29 cellular contexts compared by ENCODE assay signal in genomic region chr10:70858759-70859158, GRCh38. TPM values are rescaled to one million over a fixed set of nuclear protein-coding genes. Genes with fewer than 3 reads are reported as not detected.
A peak's percentile ranks its signal among the peaks of the same experiment; 100 is the strongest.
DNase-seq lines count a peak whose midpoint lies in the region; ATAC-seq and TF ChIP-seq lines count a peak whose summit lies in the region.
"Had no signal": no experiment of that assay in that cellular context is flagged by ENCODE, and none has a peak within 500 bp of the region (broad histone marks: within the 10 kb centered on the region; RNA-seq: fewer than 3 reads in every experiment).

No MANE protein-coding gene starts in this region.

- H3K4me1 ChIP-seq in heart right ventricle: peaks cover 0 to 10% (median 0%) of the 10 kb centered on the region in 9 donors
- peaks cover 4% of the 10 kb centered on the region for H3K4me1 ChIP-seq in left ventricle myocardium inferior
- H3K4me1 ChIP-seq: gastroesophageal sphincter, suprapubic skin had no signal

- ATAC-seq in heart right ventricle: peak in 5 of 8 donors; percentile 33 to 95 (median 92)
- ATAC-seq in T-helper 17 cell: no peak
- ATAC-seq in GM21825 (IDR thresholded peaks at IDR 0.05; ENCODE audit: unreplicated experiment): no peak
- ATAC-seq in HG02763 (IDR thresholded peaks at IDR 0.05; ENCODE audit: unreplicated experiment): no peak
- ATAC-seq: gastroesophageal sphincter; naive thymus-derived CD4-positive, alpha-beta T cell; Panc1; T-cell had no signal

- DNase-seq in heart right ventricle (no peak), left ventricle myocardium inferior (no peak), NCI-H2029 (lab: John Stamatoyannopoulos, UW) (peak; percentile 28), T-helper 17 cell (no peak), GF-D8 (lab: John Stamatoyannopoulos, UW) (no peak)
- DNase-seq: activated CD4-positive, CD25-positive, alpha-beta regulatory T cell treated with anti-CD3 and anti-CD28 coated beads, Interleukin-2, amount 50 U/mL, for 72 hours; activated CD8-positive, alpha-beta memory T cell treated with anti-CD3 and anti-CD28 coated beads for 24 hours; activated gamma-delta T cell treated with Interleukin-2 at 50 U/mL for 16 hours; activated T-cell treated with anti-CD3 and anti-CD28 coated beads, Interleukin-2, amount 50 U/mL, for 1 hour; Calu3; cerebellar nuclear complex; H7; hypothalamus; immature natural killer cell; IMR-90; midbrain; naive thymus-derived CD4-positive, alpha-beta T cell; NCI-H2171 treated with DMSO at 0.1 percent for 48 hours; NCI-H526 treated with DMSO at 0.1 percent for 48 hours; occipital lobe; SIG-M5; stimulated activated naive CD4-positive, alpha-beta T cell; T-cell had no signal

- H3K4me1 Mint-ChIP-seq in T-helper 17 cell: peaks cover 2% of the 10 kb centered on the region

- H3K27ac ChIP-seq in heart right ventricle (no peak overlapping the region), left ventricle myocardium inferior (replicated peaks) (no peak overlapping the region)
- H3K27ac ChIP-seq: C4-2B, gastroesophageal sphincter, suprapubic skin had no signal

- H3K36me3 ChIP-seq in heart right ventricle: peaks cover 0 to 100% (median 30%) of the 10 kb centered on the region in 9 donors
- H3K36me3 ChIP-seq in left ventricle myocardium inferior: peaks cover 73% of the 10 kb centered on the region

- H3K9me3 ChIP-seq in heart right ventricle: no peaks in the 10 kb centered on the region
- H3K9me3 ChIP-seq in left ventricle myocardium inferior (replicated peaks): no peaks in the 10 kb centered on the region
- H3K9me3 ChIP-seq in T-helper 17 cell (ENCODE audit: control insufficient read depth, low read length, poor library complexity, severe bottlenecking): no peaks in the 10 kb centered on the region
- H3K9me3 ChIP-seq: gastroesophageal sphincter, suprapubic skin had no signal

- H3K4me3 ChIP-seq in heart right ventricle: no peak overlapping the region
- no peak overlapping the region for H3K4me3 ChIP-seq in left ventricle myocardium inferior
- H3K4me3 ChIP-seq: gastroesophageal sphincter, suprapubic skin had no signal

- WGBS in heart right ventricle, 2 donors: 54 to 61% methylated on average over 5 of the region's 5 CpGs

- H3K27me3 ChIP-seq in heart right ventricle (no peaks in the 10 kb centered on the region), left ventricle myocardium inferior (ENCODE audit: low read depth) (no peaks in the 10 kb centered on the region)
- H3K27me3 ChIP-seq: gastroesophageal sphincter, suprapubic skin had no signal

- peak overlapping the region; percentile 67 for H3K27ac Mint-ChIP-seq in T-helper 17 cell
- H3K27ac Mint-ChIP-seq: naive thymus-derived CD4-positive, alpha-beta T cell; T-cell had no signal

- H3K4me3 Mint-ChIP-seq in T-helper 17 cell: no peak overlapping the region
- H3K4me3 Mint-ChIP-seq: immature natural killer cell; naive thymus-derived CD4-positive, alpha-beta T cell; T-cell had no signal

- H3K27me3 Mint-ChIP-seq in T-helper 17 cell: no peaks in the 10 kb centered on the region
- H3K27me3 Mint-ChIP-seq: naive thymus-derived CD4-positive, alpha-beta T cell; T-cell had no signal

- H3K36me3 Mint-ChIP-seq in T-helper 17 cell (ENCODE audit: low read depth): peaks cover 11% of the 10 kb centered on the region

- TF ChIP-seq CTCF in heart right ventricle (IDR thresholded peaks at IDR 0.05) (no peak), left ventricle myocardium inferior (IDR thresholded peaks at IDR 0.05; ENCODE audit: borderline replicate concordance) (no peak)

- intact Hi-C loops in heart right ventricle (cut with DNase I) (no loop called here), left ventricle myocardium inferior (cut with micrococcal nuclease) (no loop called here)

RNA-seq across cellular contexts. Expression of gene PCBD1, which starts 29.6 kb away (rescaled TPM):
- total RNA-seq in heart right ventricle (100 to 1,000 TPM; 122 to 179 (median 144) TPM), left ventricle myocardium inferior (123 TPM), T-helper 17 cell (1 to 10 TPM; 8.1 TPM)
- polyA plus RNA-seq in heart right ventricle: 100 to 1,000 TPM; 116 to 118 TPM

RNA-seq across cellular contexts. Expression of gene SGPL1, which starts 43.0 kb away (rescaled TPM):
- total RNA-seq in heart right ventricle (10 to 100 TPM in 9 of 10 donors, 1 to 10 TPM in 1; 8.3 to 20.3 (median 13.9) TPM), left ventricle myocardium inferior (8.2 TPM), T-helper 17 cell (10 to 100 TPM; 21.5 to 22.8 TPM)
- 1 to 10 TPM; 3.7 to 5.9 TPM for polyA plus RNA-seq in heart right ventricle

Comparison
In these comparisons a context has a peak if more than half of its experiments do, and no peak if none do; other contexts are left out.
1. ATAC-seq: peak in heart right ventricle (5 of 8); none in T-helper 17 cell (single experiment), GM21825 (single experiment) and HG02763 (single experiment).
2. RNA of gene PCBD1, which starts 29.6 kb away (total RNA-seq): 122 to 179 TPM in heart right ventricle and 123 TPM in left ventricle myocardium inferior (single experiment); 8.1 TPM in T-helper 17 cell; every median in the first group is over 10 times any median in the second.